Comparison of ENCODE assay signal across 1 cellular context in genomic region chr2:1590611-1591460, GRCh38.
TF ChIP-seq lines count a peak whose summit lies in the region.

No MANE protein-coding gene starts in this region.

TF ChIP-seq in GM23338, 12 proteins besides CTCF, POLR2A, EP300 and RAD21 (continued from another document):
- no peak for TF ChIP-seq ZNF462 (CRISPR knock-in tag; IDR thresholded peaks at IDR 0.05)
- TF ChIP-seq ZNF331 (CRISPR knock-in tag; IDR thresholded peaks at IDR 0.05; ENCODE audit: low read depth) = no peak
- TF ChIP-seq EZH2phosphoT487 (IDR thresholded peaks at IDR 0.05; ENCODE audit: unreplicated experiment) = no peak
